In genomic region chr14:70780396-70781075, GRCh38 we compare ENCODE assay signal across 8 cellular contexts. TPM values are rescaled to one million over a fixed set of nuclear protein-coding genes. Genes with fewer than 3 reads are reported as not detected.
DNase-seq lines count a peak whose midpoint lies in the region; ATAC-seq and TF ChIP-seq lines count a peak whose summit lies in the region.

No MANE protein-coding gene starts in this region.

- H3K4me1 Mint-ChIP-seq in naive thymus-derived CD8-positive, alpha-beta T cell: peaks cover 12 to 37% (median 34%) of the 10 kb centered on the region in 4 donors
- peaks cover 13% of the 10 kb centered on the region for H3K4me1 Mint-ChIP-seq in stimulated activated effector memory CD8-positive, alpha-beta T cell treated with anti-CD3 and anti-CD28 coated beads, Interleukin-12 subunit alpha, Interleukin-12 subunit beta, amount 100 ng/mL, for 72 hours

- H3K4me1 ChIP-seq in SK-N-SH (ENCODE audit: control insufficient read depth in 1 of 2, insufficient read depth in 2 of 2, low read depth in 1 of 2, low read length in 1 of 2): 0 out of 4 replicates have a peak, but pooled peaks cover 0 to 2% of the 10 kb centered on the region in 2 experiments

- no peak overlapping the region for H3K4me3 ChIP-seq in SK-N-SH (ENCODE audit: low read depth in 2 of 2, low read length in 1 of 2)

- no peak for TF ChIP-seq CTCF in SK-N-SH (IDR thresholded peaks at IDR 0.05)

- H3K9me3 ChIP-seq in SK-N-SH: no peaks in the 10 kb centered on the region

- no peaks in the 10 kb centered on the region for H3K36me3 ChIP-seq in SK-N-SH (replicated peaks in 1 of 2; ENCODE audit: control insufficient read depth in 1 of 2, insufficient read depth in 2 of 2, low read length in 1 of 2)

- POLR2A ChIA-PET in naive thymus-derived CD8-positive, alpha-beta T cell (lab: Charles Lee): interaction anchor here (2.9 kb wide), 1 partner anchor 28 kb away, joined by 10 read pairs; the partner anchor contains the start of gene MAP3K9
- POLR2A ChIA-PET in SK-N-SH (lab: Yijun Ruan, JAX): no interaction called here

- peaks cover 0 to 3% (median 2%) of the 10 kb centered on the region in 3 donors for H3K36me3 Mint-ChIP-seq in naive thymus-derived CD8-positive, alpha-beta T cell
- peaks cover 2% of the 10 kb centered on the region for H3K36me3 Mint-ChIP-seq in stimulated activated effector memory CD8-positive, alpha-beta T cell treated with anti-CD3 and anti-CD28 coated beads, Interleukin-12 subunit alpha, Interleukin-12 subunit beta, amount 100 ng/mL, for 72 hours

- TF ChIP-seq EP300 in SK-N-SH (IDR thresholded peaks at IDR 0.05; ENCODE audit: borderline replicate concordance in 1 of 2, low read depth in 1 of 2, low read length in 1 of 2): no peak

- no peak overlapping the region for H3K27ac ChIP-seq in SK-N-SH (ENCODE audit: low read depth in 2 of 2, low read length in 1 of 2)

- peak overlapping the region in 7 of 10 donors; percentile 1 to 84 (median 74) for H3K27ac Mint-ChIP-seq in naive thymus-derived CD8-positive, alpha-beta T cell
- H3K27ac Mint-ChIP-seq in stimulated activated effector memory CD8-positive, alpha-beta T cell treated with anti-CD3 and anti-CD28 coated beads, Interleukin-12 subunit alpha, Interleukin-12 subunit beta, amount 100 ng/mL, for 72 hours: no peak overlapping the region

- no peaks in the 10 kb centered on the region for H3K9me3 Mint-ChIP-seq in naive thymus-derived CD8-positive, alpha-beta T cell
- no peaks in the 10 kb centered on the region for H3K9me3 Mint-ChIP-seq in stimulated activated effector memory CD8-positive, alpha-beta T cell treated with anti-CD3 and anti-CD28 coated beads, Interleukin-12 subunit alpha, Interleukin-12 subunit beta, amount 100 ng/mL, for 72 hours

- ATAC-seq in GM18502 (IDR thresholded peaks at IDR 0.05; ENCODE audit: poor library complexity, unreplicated experiment) (peak; percentile 43), HG02884 (IDR thresholded peaks at IDR 0.05; ENCODE audit: unreplicated experiment) (peak; percentile 72), HG03097 (IDR thresholded peaks at IDR 0.05; ENCODE audit: low FRiP score, unreplicated experiment) (no peak)
- peak; percentile 68 to 74 for ATAC-seq in naive thymus-derived CD8-positive, alpha-beta T cell
- no peak for ATAC-seq in stimulated activated effector memory CD8-positive, alpha-beta T cell treated with anti-CD3 and anti-CD28 coated beads, Interleukin-12 subunit alpha, Interleukin-12 subunit beta, amount 100 ng/mL, for 72 hours

- H3F3A ChIP-seq in SK-N-SH (replicated peaks; ENCODE audit: insufficient read depth): no peaks in the 10 kb centered on the region

- peak overlapping the region in 6 of 10 donors; percentile 9 to 60 (median 28) for H3K4me3 Mint-ChIP-seq in naive thymus-derived CD8-positive, alpha-beta T cell
- no peak overlapping the region for H3K4me3 Mint-ChIP-seq in stimulated activated effector memory CD8-positive, alpha-beta T cell treated with anti-CD3 and anti-CD28 coated beads, Interleukin-12 subunit alpha, Interleukin-12 subunit beta, amount 100 ng/mL, for 72 hours

- 86% methylated on average over 9 of the region's 9 CpGs for WGBS in SK-N-SH (ENCODE audit: low lambda C conversion rate)

- no peaks in the 10 kb centered on the region for H4K20me1 ChIP-seq in SK-N-SH (ENCODE audit: insufficient read depth)

- no peak for TF ChIP-seq RAD21 in SK-N-SH (IDR thresholded peaks at IDR 0.05; ENCODE audit: low read length)

- no peak overlapping the region for H3K4me2 ChIP-seq in SK-N-SH

- H3K27me3 ChIP-seq in SK-N-SH (ENCODE audit: insufficient read depth): no peaks in the 10 kb centered on the region

- H3K79me2 ChIP-seq in SK-N-SH (ENCODE audit: insufficient read depth): no peaks in the 10 kb centered on the region

- H3K27me3 Mint-ChIP-seq in naive thymus-derived CD8-positive, alpha-beta T cell: no peaks in the 10 kb centered on the region

- DNase-seq in NOMO-1 treated with dmso at 0.1 percent for 144 hours (lab: John Stamatoyannopoulos, UW; ENCODE audit: unreplicated experiment) (peak; percentile 48), SK-N-SH (no peak)
- peak in 4 of 10 donors; percentile 19 to 51 (median 27) for DNase-seq in naive thymus-derived CD8-positive, alpha-beta T cell
- DNase-seq in stimulated activated effector memory CD8-positive, alpha-beta T cell treated with anti-CD3 and anti-CD28 coated beads, Interleukin-12 subunit alpha, Interleukin-12 subunit beta, amount 100 ng/mL, for 72 hours (ENCODE audit: low spot score in 2 of 2): no peak
- no peak for DNase-seq in activated CD4-positive, alpha-beta T cell treated with anti-CD3 and anti-CD28 coated beads for 48 hours

- no peak overlapping the region for H3K9ac ChIP-seq in SK-N-SH

- CTCF ChIA-PET in SK-N-SH (lab: Yijun Ruan, JAX): interaction anchor here (1.2 kb wide), 1 partner anchor 38 kb away, joined by 3 read pairs; no protein-coding TSS in a partner anchor

- no peaks in the 10 kb centered on the region for H3K9me2 ChIP-seq in SK-N-SH

- H2AFZ ChIP-seq in SK-N-SH (ENCODE audit: low read depth): no peak overlapping the region

TF ChIP-seq in SK-N-SH, 30 proteins besides CTCF, POLR2A, EP300 and RAD21:
- TF ChIP-seq EZH2phosphoT487 (IDR thresholded peaks at IDR 0.05; ENCODE audit: borderline replicate concordance, low read depth) (no peak), SIN3A (IDR thresholded peaks at IDR 0.05; ENCODE audit: borderline replicate concordance, low read depth, low read length) (no peak), RCOR1 (IDR thresholded peaks at IDR 0.05; ENCODE audit: low read length) (no peak), MEF2A (IDR thresholded peaks at IDR 0.05; ENCODE audit: borderline replicate concordance, low read depth) (no peak), MAX (IDR thresholded peaks at IDR 0.05; ENCODE audit: low read depth) (no peak), SMC3 (IDR thresholded peaks at IDR 0.05; ENCODE audit: low read depth, low read length) (no peak), GATA2 (CRISPR knock-in tag; IDR thresholded peaks at IDR 0.05) (no peak), YY1 (IDR thresholded peaks at IDR 0.05; ENCODE audit: low read depth) (no peak)
- TF ChIP-seq, protein P1, sequence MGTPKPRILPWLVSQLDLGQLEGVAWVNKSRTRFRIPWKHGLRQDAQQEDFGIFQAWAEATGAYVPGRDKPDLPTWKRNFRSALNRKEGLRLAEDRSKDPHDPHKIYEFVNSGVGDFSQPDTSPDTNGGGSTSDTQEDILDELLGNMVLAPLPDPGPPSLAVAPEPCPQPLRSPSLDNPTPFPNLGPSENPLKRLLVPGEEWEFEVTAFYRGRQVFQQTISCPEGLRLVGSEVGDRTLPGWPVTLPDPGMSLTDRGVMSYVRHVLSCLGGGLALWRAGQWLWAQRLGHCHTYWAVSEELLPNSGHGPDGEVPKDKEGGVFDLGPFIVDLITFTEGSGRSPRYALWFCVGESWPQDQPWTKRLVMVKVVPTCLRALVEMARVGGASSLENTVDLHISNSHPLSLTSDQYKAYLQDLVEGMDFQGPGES (IDR thresholded peaks at IDR 0.05; ENCODE audit: low read depth, low read length): no peak
- TF ChIP-seq, protein P2, sequence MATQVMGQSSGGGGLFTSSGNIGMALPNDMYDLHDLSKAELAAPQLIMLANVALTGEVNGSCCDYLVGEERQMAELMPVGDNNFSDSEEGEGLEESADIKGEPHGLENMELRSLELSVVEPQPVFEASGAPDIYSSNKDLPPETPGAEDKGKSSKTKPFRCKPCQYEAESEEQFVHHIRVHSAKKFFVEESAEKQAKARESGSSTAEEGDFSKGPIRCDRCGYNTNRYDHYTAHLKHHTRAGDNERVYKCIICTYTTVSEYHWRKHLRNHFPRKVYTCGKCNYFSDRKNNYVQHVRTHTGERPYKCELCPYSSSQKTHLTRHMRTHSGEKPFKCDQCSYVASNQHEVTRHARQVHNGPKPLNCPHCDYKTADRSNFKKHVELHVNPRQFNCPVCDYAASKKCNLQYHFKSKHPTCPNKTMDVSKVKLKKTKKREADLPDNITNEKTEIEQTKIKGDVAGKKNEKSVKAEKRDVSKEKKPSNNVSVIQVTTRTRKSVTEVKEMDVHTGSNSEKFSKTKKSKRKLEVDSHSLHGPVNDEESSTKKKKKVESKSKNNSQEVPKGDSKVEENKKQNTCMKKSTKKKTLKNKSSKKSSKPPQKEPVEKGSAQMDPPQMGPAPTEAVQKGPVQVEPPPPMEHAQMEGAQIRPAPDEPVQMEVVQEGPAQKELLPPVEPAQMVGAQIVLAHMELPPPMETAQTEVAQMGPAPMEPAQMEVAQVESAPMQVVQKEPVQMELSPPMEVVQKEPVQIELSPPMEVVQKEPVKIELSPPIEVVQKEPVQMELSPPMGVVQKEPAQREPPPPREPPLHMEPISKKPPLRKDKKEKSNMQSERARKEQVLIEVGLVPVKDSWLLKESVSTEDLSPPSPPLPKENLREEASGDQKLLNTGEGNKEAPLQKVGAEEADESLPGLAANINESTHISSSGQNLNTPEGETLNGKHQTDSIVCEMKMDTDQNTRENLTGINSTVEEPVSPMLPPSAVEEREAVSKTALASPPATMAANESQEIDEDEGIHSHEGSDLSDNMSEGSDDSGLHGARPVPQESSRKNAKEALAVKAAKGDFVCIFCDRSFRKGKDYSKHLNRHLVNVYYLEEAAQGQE (IDR thresholded peaks at IDR 0.05; ENCODE audit: low read depth, low read length): no peak

RNA-seq across cellular contexts. Expression of gene MAP3K9, which starts 28.8 kb away (rescaled TPM):
- total RNA-seq in naive thymus-derived CD8-positive, alpha-beta T cell: 1 to 10 TPM; 6.8 to 7.8 TPM
- 1 to 10 TPM in 2 of 3 donors, under 1 TPM in 1; 0.52 to 3.6 (median 1.6) TPM for polyA plus RNA-seq in naive thymus-derived CD8-positive, alpha-beta T cell
- polyA plus RNA-seq in SK-N-SH (2012; rRNA removed): 2.0 and 2.1 TPM in 2 replicates
- polyA plus RNA-seq in SK-N-SH (2012; cell fraction: cytosol; rRNA removed): 1.1 and 1.3 TPM in 2 replicates
- polyA plus RNA-seq in SK-N-SH (2012; cell fraction: nucleus; rRNA removed): 4.0 and 4.3 TPM in 2 replicates

Comparison
In these comparisons a context has a peak if more than half of its experiments do, and no peak if none do; other contexts are left out.
1. ATAC-seq: peak in GM18502 (single experiment), HG02884 (single experiment) and naive thymus-derived CD8-positive, alpha-beta T cell (2 of 2); none in HG03097 (single experiment) and stimulated activated effector memory CD8-positive, alpha-beta T cell treated with anti-CD3 and anti-CD28 coated beads, Interleukin-12 subunit alpha, Interleukin-12 subunit beta, amount 100 ng/mL, for 72 hours (single experiment).